Comparison of ENCODE assay signal across 8 cellular contexts in genomic region chr18:60239024-60239710, GRCh38.
DNase-seq lines count a peak whose midpoint lies in the region; ATAC-seq, FAIRE-seq and TF ChIP-seq lines count a peak whose summit lies in the region.
"Not testable (repeated sequence)": the region's sequence is repeated elsewhere in the genome, so short reads cannot be mapped to it uniquely, and the experiment has no call there.

No MANE protein-coding gene starts in this region.

- H3K27me3 ChIP-seq in MM.1S (replicated peaks; ENCODE audit: insufficient read depth, low read length) = not testable (repeated sequence)

- H3K27ac ChIP-seq in MM.1S (ENCODE audit: low read length) = not testable (repeated sequence)

- DNase-seq in GM12892 (ENCODE audit: insufficient read length) = not testable (repeated sequence)
- DNase-seq in MM.1S = peak; percentile 72

- H3K4me2 ChIP-seq in MM.1S (ENCODE audit: low read depth, low read length) = peak overlapping the region; percentile 19; the same call in 1 of the 2 replicates

- not testable (repeated sequence) for H3K36me3 ChIP-seq in MM.1S (replicated peaks; ENCODE audit: insufficient read depth, low read length)

- not testable (repeated sequence) for H3K79me2 ChIP-seq in MM.1S (ENCODE audit: low read length)

- peaks cover 16% of the 10 kb centered on the region for H3K4me1 ChIP-seq in MM.1S (ENCODE audit: low read length)

- not testable (repeated sequence) for H4K20me1 ChIP-seq in MM.1S (ENCODE audit: insufficient read depth, low read length)

- ATAC-seq in GM18868 (IDR thresholded peaks at IDR 0.05; ENCODE audit: unreplicated experiment) (peak; percentile 90), GM19397 (IDR thresholded peaks at IDR 0.05; ENCODE audit: unreplicated experiment) (peak; percentile 95), GM21528 (IDR thresholded peaks at IDR 0.05; ENCODE audit: low FRiP score, unreplicated experiment) (peak; percentile 94), HG02759 (IDR thresholded peaks at IDR 0.05; ENCODE audit: unreplicated experiment) (peak; percentile 95), HG03045 (IDR thresholded peaks at IDR 0.05; ENCODE audit: unreplicated experiment) (peak; percentile 94), HG03354 (IDR thresholded peaks at IDR 0.05; ENCODE audit: poor library complexity, severe bottlenecking, unreplicated experiment) (peak; percentile 98)

- H3K4me3 ChIP-seq in MM.1S (ENCODE audit: low read length) = not testable (repeated sequence)

- not testable (repeated sequence) for H3K9me3 ChIP-seq in MM.1S (replicated peaks; ENCODE audit: insufficient read depth, low read length)

- not testable (repeated sequence) for TF ChIP-seq CTCF in MM.1S (IDR thresholded peaks at IDR 0.05; ENCODE audit: low read length)

- not testable (repeated sequence) for H3K9ac ChIP-seq in MM.1S (ENCODE audit: low read length)

- not testable (repeated sequence) for H2AFZ ChIP-seq in MM.1S (ENCODE audit: low read length)

- TF ChIP-seq POLR2A in GM12892 (IDR thresholded peaks at IDR 0.05; ENCODE audit: low read depth, low read length) = not testable (repeated sequence)

- not testable (repeated sequence) for H3K9me2 ChIP-seq in MM.1S (replicated peaks; ENCODE audit: insufficient read depth, low read length)

- FAIRE-seq in GM12892 (lab: Jason Lieb, UNC) = peak; percentile 44

- not testable (repeated sequence) for H3F3A ChIP-seq in MM.1S (ENCODE audit: insufficient read depth, low read length)
